ENCODE assay signal across 1 cellular context in genomic region chr5:112160652-112161391, GRCh38.
TF ChIP-seq lines count a peak whose summit lies in the region.

No MANE protein-coding gene starts in this region.

TF ChIP-seq in K562, 482 proteins besides CTCF, POLR2A, EP300 and RAD21 (continued from another document and continues in another):
- TF ChIP-seq BRCA1 (IDR thresholded peaks at IDR 0.05): no peak
- TF ChIP-seq BRCA1 (CRISPR knock-in tag; IDR thresholded peaks at IDR 0.05): no peak
- no peak for TF ChIP-seq HDAC6 (IDR thresholded peaks at IDR 0.05; ENCODE audit: low read depth, low read length)
- peak; percentile 27; the same call in 1 of the 2 replicates for TF ChIP-seq ZNF239 (CRISPR knock-in tag; IDR thresholded peaks at IDR 0.05)
- TF ChIP-seq ZBED1 (IDR thresholded peaks at IDR 0.05): 0 out of 2 replicates have a peak, but pooled peaks have one; percentile 12
- no peak for TF ChIP-seq NCOA2 (IDR thresholded peaks at IDR 0.05; ENCODE audit: partially characterized antibody in 2 of 2)
- TF ChIP-seq SMAD1 (IDR thresholded peaks at IDR 0.05; ENCODE audit: low read depth, low read length, partially characterized antibody): peak; percentile 88
- no peak for TF ChIP-seq KLF6 (CRISPR knock-in tag; IDR thresholded peaks at IDR 0.05; ENCODE audit: borderline replicate concordance)
- no peak for TF ChIP-seq NR1H2 (CRISPR knock-in tag; IDR thresholded peaks at IDR 0.05)
- no peak for TF ChIP-seq FOSL1 (tag; conservative IDR thresholded peaks at IDR 0.05)
- TF ChIP-seq ZBTB2 (IDR thresholded peaks at IDR 0.05): no peak
- no peak for TF ChIP-seq TRIM25 (IDR thresholded peaks at IDR 0.05; ENCODE audit: borderline replicate concordance)
- TF ChIP-seq NFE2L1 (tag; IDR thresholded peaks at IDR 0.05; ENCODE audit: borderline replicate concordance, low read depth): no peak
- TF ChIP-seq, protein P1, sequence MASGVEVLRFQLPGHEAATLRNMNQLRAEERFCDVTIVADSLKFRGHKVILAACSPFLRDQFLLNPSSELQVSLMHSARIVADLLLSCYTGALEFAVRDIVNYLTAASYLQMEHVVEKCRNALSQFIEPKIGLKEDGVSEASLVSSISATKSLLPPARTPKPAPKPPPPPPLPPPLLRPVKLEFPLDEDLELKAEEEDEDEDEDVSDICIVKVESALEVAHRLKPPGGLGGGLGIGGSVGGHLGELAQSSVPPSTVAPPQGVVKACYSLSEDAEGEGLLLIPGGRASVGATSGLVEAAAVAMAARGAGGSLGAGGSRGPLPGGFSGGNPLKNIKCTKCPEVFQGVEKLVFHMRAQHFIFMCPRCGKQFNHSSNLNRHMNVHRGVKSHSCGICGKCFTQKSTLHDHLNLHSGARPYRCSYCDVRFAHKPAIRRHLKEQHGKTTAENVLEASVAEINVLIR (CRISPR knock-in tag; IDR thresholded peaks at IDR 0.05): no peak
- TF ChIP-seq LEF1 (IDR thresholded peaks at IDR 0.05): no peak
- TF ChIP-seq CHD7 (IDR thresholded peaks at IDR 0.05; ENCODE audit: low read depth, low read length): no peak
- no peak for TF ChIP-seq SMARCA5 (IDR thresholded peaks at IDR 0.05)
- TF ChIP-seq MED1 (CRISPR knock-in tag; IDR thresholded peaks at IDR 0.05; ENCODE audit: borderline replicate concordance): no peak
- no peak for TF ChIP-seq NR4A1 (CRISPR knock-in tag; IDR thresholded peaks at IDR 0.05)
- TF ChIP-seq NR4A1 (tag; IDR thresholded peaks at IDR 0.05): no peak
- TF ChIP-seq JUNB (CRISPR knock-in tag; conservative IDR thresholded peaks at IDR 0.05): no peak
- no peak for TF ChIP-seq SIRT6 (IDR thresholded peaks at IDR 0.05; ENCODE audit: low read depth, low read length)
- TF ChIP-seq ZFP91 (CRISPR knock-in tag; IDR thresholded peaks at IDR 0.05): peak; percentile 82
- TF ChIP-seq, protein P2, sequence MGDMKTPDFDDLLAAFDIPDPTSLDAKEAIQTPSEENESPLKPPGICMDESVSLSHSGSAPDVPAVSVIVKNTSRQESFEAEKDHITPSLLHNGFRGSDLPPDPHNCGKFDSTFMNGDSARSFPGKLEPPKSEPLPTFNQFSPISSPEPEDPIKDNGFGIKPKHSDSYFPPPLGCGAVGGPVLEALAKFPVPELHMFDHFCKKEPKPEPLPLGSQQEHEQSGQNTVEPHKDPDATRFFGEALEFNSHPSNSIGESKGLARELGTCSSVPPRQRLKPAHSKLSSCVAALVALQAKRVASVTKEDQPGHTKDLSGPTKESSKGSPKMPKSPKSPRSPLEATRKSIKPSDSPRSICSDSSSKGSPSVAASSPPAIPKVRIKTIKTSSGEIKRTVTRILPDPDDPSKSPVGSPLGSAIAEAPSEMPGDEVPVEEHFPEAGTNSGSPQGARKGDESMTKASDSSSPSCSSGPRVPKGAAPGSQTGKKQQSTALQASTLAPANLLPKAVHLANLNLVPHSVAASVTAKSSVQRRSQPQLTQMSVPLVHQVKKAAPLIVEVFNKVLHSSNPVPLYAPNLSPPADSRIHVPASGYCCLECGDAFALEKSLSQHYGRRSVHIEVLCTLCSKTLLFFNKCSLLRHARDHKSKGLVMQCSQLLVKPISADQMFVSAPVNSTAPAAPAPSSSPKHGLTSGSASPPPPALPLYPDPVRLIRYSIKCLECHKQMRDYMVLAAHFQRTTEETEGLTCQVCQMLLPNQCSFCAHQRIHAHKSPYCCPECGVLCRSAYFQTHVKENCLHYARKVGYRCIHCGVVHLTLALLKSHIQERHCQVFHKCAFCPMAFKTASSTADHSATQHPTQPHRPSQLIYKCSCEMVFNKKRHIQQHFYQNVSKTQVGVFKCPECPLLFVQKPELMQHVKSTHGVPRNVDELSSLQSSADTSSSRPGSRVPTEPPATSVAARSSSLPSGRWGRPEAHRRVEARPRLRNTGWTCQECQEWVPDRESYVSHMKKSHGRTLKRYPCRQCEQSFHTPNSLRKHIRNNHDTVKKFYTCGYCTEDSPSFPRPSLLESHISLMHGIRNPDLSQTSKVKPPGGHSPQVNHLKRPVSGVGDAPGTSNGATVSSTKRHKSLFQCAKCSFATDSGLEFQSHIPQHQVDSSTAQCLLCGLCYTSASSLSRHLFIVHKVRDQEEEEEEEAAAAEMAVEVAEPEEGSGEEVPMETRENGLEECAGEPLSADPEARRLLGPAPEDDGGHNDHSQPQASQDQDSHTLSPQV (IDR thresholded peaks at IDR 0.05): 0 out of 2 replicates have a peak, but pooled peaks have one; percentile 35
- no peak for TF ChIP-seq MEF2D (tag; conservative IDR thresholded peaks at IDR 0.05; ENCODE audit: low read depth)
- no peak for TF ChIP-seq FUS (optimal IDR thresholded peaks at IDR 0.05; ENCODE audit: low read depth, low read length)
- TF ChIP-seq, protein P3, sequence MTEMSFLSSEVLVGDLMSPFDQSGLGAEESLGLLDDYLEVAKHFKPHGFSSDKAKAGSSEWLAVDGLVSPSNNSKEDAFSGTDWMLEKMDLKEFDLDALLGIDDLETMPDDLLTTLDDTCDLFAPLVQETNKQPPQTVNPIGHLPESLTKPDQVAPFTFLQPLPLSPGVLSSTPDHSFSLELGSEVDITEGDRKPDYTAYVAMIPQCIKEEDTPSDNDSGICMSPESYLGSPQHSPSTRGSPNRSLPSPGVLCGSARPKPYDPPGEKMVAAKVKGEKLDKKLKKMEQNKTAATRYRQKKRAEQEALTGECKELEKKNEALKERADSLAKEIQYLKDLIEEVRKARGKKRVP (CRISPR knock-in tag; IDR thresholded peaks at IDR 0.05): 0 out of 2 replicates have a peak, but pooled peaks have one; percentile 37
- no peak for TF ChIP-seq MLX (CRISPR knock-in tag; conservative IDR thresholded peaks at IDR 0.05)
- TF ChIP-seq NFRKB (IDR thresholded peaks at IDR 0.05; ENCODE audit: low read depth): peak; percentile 63; the same call in 1 of the 2 replicates
